ENCODE assay signal across 18 cellular contexts in genomic region chr18:31010601-31011000, GRCh38. TPM values are rescaled to one million over a fixed set of nuclear protein-coding genes. Genes with fewer than 3 reads are reported as not detected.
"Had no signal": no experiment of that assay in that cellular context is flagged by ENCODE, and none has a peak within 500 bp of the region (broad histone marks: within the 10 kb centered on the region; RNA-seq: fewer than 3 reads in every experiment).

No MANE protein-coding gene starts in this region.

- H3K27me3 Mint-ChIP-seq: memory B cell; natural killer cell treated with Interleukin-12 subunit alpha and Interleukin-12 subunit beta and Interleukin-15 and Interleukin-18, amount 100 ng/mL, for 72 hours; stimulated activated naive CD8-positive, alpha-beta T cell treated with anti-CD3 and anti-CD28 coated beads, Interleukin-15, amount 100 ng/mL, for 72 hours had no signal

- H3K9me3 Mint-ChIP-seq: activated naive CD4-positive, alpha-beta T cell treated with anti-CD3 and anti-CD28 coated beads for 36 hours; brain; natural killer cell treated with Interleukin-12 subunit alpha and Interleukin-12 subunit beta and Interleukin-15 and Interleukin-18, amount 100 ng/mL, for 72 hours; stimulated activated naive CD8-positive, alpha-beta T cell treated with anti-CD3 and anti-CD28 coated beads, Interleukin-15, amount 100 ng/mL, for 72 hours; WTC11 had no signal

- DNase-seq: activated CD4-positive, alpha-beta T cell treated with anti-CD3 and anti-CD28 coated beads, Interleukin-2, amount 50 U/mL, for 48 hours; activated naive CD4-positive, alpha-beta T cell treated with anti-CD3 and anti-CD28 coated beads for 36 hours; activated naive CD8-positive, alpha-beta T cell treated with anti-CD3 and anti-CD28 coated beads, Interleukin-2, amount 10 ng/mL, durations not matched to agents 7 days and 5 days; activated T-cell treated with anti-CD3 and anti-CD28 coated beads, Interleukin-2, amount 50 U/mL, for 48 hours; hippocampal formation; left cardiac atrium; pancreas; psoas muscle; stimulated activated CD4-positive, alpha-beta T cell treated with anti-CD3 and anti-CD28 coated beads, Interleukin-1b, Interleukin-23, amount 100 ng/mL, for 48 hours; stimulated activated naive CD8-positive, alpha-beta T cell treated with anti-CD3 and anti-CD28 coated beads, Interleukin-15, amount 100 ng/mL, for 72 hours; T-helper 9 cell; tibial artery had no signal

- H3K9me3 ChIP-seq: pancreas, psoas muscle, right atrium auricular region, tibial artery had no signal

- H3K36me3 ChIP-seq: pancreas, right atrium auricular region, tibial artery had no signal

- H3K27me3 ChIP-seq: pancreas, right atrium auricular region, tibial artery had no signal

- H3K27ac Mint-ChIP-seq: activated naive CD4-positive, alpha-beta T cell treated with anti-CD3 and anti-CD28 coated beads for 36 hours; activated naive CD8-positive, alpha-beta T cell treated with anti-CD3 and anti-CD28 coated beads, Interleukin-2, amount 10 ng/mL, durations not matched to agents 7 days and 5 days; brain; memory B cell; natural killer cell treated with Interleukin-12 subunit alpha and Interleukin-12 subunit beta and Interleukin-15 and Interleukin-18, amount 100 ng/mL, for 72 hours; stimulated activated naive CD8-positive, alpha-beta T cell treated with anti-CD3 and anti-CD28 coated beads, Interleukin-15, amount 100 ng/mL, for 72 hours; WTC11 had no signal

- H3K4me1 ChIP-seq: pancreas, psoas muscle, right atrium auricular region, tibial artery had no signal

- H3K27ac ChIP-seq: pancreas, psoas muscle, right atrium auricular region, tibial artery had no signal

- H3K36me3 Mint-ChIP-seq: activated naive CD8-positive, alpha-beta T cell treated with anti-CD3 and anti-CD28 coated beads, Interleukin-2, amount 10 ng/mL, durations not matched to agents 7 days and 5 days; brain; memory B cell; natural killer cell treated with Interleukin-12 subunit alpha and Interleukin-12 subunit beta and Interleukin-15 and Interleukin-18, amount 100 ng/mL, for 72 hours; WTC11 had no signal

- H3K4me3 ChIP-seq: pancreas, psoas muscle, right atrium auricular region, tibial artery had no signal

- H3K4me3 Mint-ChIP-seq: activated naive CD4-positive, alpha-beta T cell treated with anti-CD3 and anti-CD28 coated beads for 36 hours; activated naive CD8-positive, alpha-beta T cell treated with anti-CD3 and anti-CD28 coated beads, Interleukin-2, amount 10 ng/mL, durations not matched to agents 7 days and 5 days; brain; memory B cell; natural killer cell treated with Interleukin-12 subunit alpha and Interleukin-12 subunit beta and Interleukin-15 and Interleukin-18, amount 100 ng/mL, for 72 hours; stimulated activated naive CD8-positive, alpha-beta T cell treated with anti-CD3 and anti-CD28 coated beads, Interleukin-15, amount 100 ng/mL, for 72 hours; WTC11 had no signal

- H3K4me1 Mint-ChIP-seq: activated naive CD8-positive, alpha-beta T cell treated with anti-CD3 and anti-CD28 coated beads, Interleukin-2, amount 10 ng/mL, durations not matched to agents 7 days and 5 days; brain; memory B cell; stimulated activated naive CD8-positive, alpha-beta T cell treated with anti-CD3 and anti-CD28 coated beads, Interleukin-15, amount 100 ng/mL, for 72 hours; WTC11 had no signal

- ATAC-seq: natural killer cell treated with Interleukin-12 subunit alpha and Interleukin-12 subunit beta and Interleukin-15 and Interleukin-18, amount 100 ng/mL, for 72 hours; psoas muscle; stimulated activated naive CD8-positive, alpha-beta T cell treated with anti-CD3 and anti-CD28 coated beads, Interleukin-15, amount 100 ng/mL, for 72 hours; WTC11 had no signal

- FAIRE-seq: pancreas had no signal

RNA-seq across cellular contexts. Expression of gene DSC3, which starts 31.9 kb away (rescaled TPM):
- total RNA-seq: activated naive CD4-positive, alpha-beta T cell treated with anti-CD3 and anti-CD28 coated beads for 36 hours; activated naive CD8-positive, alpha-beta T cell treated with anti-CD3 and anti-CD28 coated beads, Interleukin-2, amount 10 ng/mL, durations not matched to agents 7 days and 5 days; natural killer cell treated with Interleukin-12 subunit alpha and Interleukin-12 subunit beta and Interleukin-15 and Interleukin-18, amount 100 ng/mL, for 72 hours; T-helper 1 cell treated with Interleukin-12 subunit alpha and Interleukin-12 subunit beta and Interleukin-4 antibody, amounts not matched to agents 30 ng/mL and 1 ng/mL, for 36 hours had no signal
